8 cellular contexts compared by ENCODE assay signal in genomic region chr12:41521872-41522379, GRCh38.
DNase-seq lines count a peak whose midpoint lies in the region; ATAC-seq and TF ChIP-seq lines count a peak whose summit lies in the region.

No MANE protein-coding gene starts in this region.

- peak overlapping the region; percentile 81 for H3K27ac ChIP-seq in SJSA1
- peak overlapping the region in 3 of 4 donors; percentile 11 to 43 (median 26) for H3K27ac ChIP-seq in upper lobe of left lung

- TF ChIP-seq EP300 in upper lobe of left lung (IDR thresholded peaks at IDR 0.05), result no peak

- H3K4me1 ChIP-seq in SJSA1 (replicated peaks) (peaks cover 21% of the 10 kb centered on the region), upper lobe of left lung (peaks cover 4 to 16% (median 6%) of the 10 kb centered on the region in 4 donors)

- no peak overlapping the region for H3K4me3 ChIP-seq in SJSA1
- H3K4me3 ChIP-seq in foreskin fibroblast (ENCODE audit: low read depth in 1 of 2, low read length in 2 of 2), result peak overlapping the region in 1 of 2 donors; percentile 4
- peak overlapping the region in 2 of 4 donors; percentile 9 to 13 for H3K4me3 ChIP-seq in upper lobe of left lung

- H3K27me3 ChIP-seq in SJSA1 (replicated peaks), result no peaks in the 10 kb centered on the region
- no peaks in the 10 kb centered on the region for H3K27me3 ChIP-seq in upper lobe of left lung

- H3K9me3 ChIP-seq in SJSA1 (replicated peaks), result no peaks in the 10 kb centered on the region
- H3K9me3 ChIP-seq in upper lobe of left lung, result no peaks in the 10 kb centered on the region

- DNase-seq in A172 (ENCODE audit: low spot score) (peak; percentile 83), SJSA1 (ENCODE audit: low read depth in 1 of 2, low spot score in 2 of 2) (peak in 1 of 2 experiments; percentile 78), foreskin fibroblast (peak; percentile 85 to 87), upper lobe of left lung (no peak), C1 segment of cervical spinal cord (lab: John Stamatoyannopoulos, UW) (no peak)
- DNase-seq in stimulated activated naive CD4-positive, alpha-beta T cell treated with Interleukin-2 at 50 U/mL for 16 hours (lab: John Stamatoyannopoulos, UW), result no peak

- WGBS in upper lobe of left lung, 2 donors, result 17 to 20% methylated on average over 1 of the region's 1 CpG

- TF ChIP-seq POLR2A in upper lobe of left lung (IDR thresholded peaks at IDR 0.05), result no peak

- no peaks in the 10 kb centered on the region for H3K36me3 ChIP-seq in SJSA1
- no peaks in the 10 kb centered on the region for H3K36me3 ChIP-seq in upper lobe of left lung

- TF ChIP-seq CTCF in foreskin fibroblast (IDR thresholded peaks at IDR 0.05; ENCODE audit: low read depth, low read length) (no peak), upper lobe of left lung (IDR thresholded peaks at IDR 0.05) (no peak)

- ATAC-seq in GM18511 (IDR thresholded peaks at IDR 0.05; ENCODE audit: unreplicated experiment), result peak; percentile 79
- peak; percentile 79 for ATAC-seq in HG03139 (IDR thresholded peaks at IDR 0.05; ENCODE audit: unreplicated experiment)
- peak in 1 of 2 donors; percentile 70 for ATAC-seq in upper lobe of left lung (ENCODE audit: low FRiP score in 2 of 2)

Comparison
In these comparisons a context has a peak if more than half of its experiments do, and no peak if none do; other contexts are left out.
1. DNase-seq: peak in A172 (single experiment) and foreskin fibroblast (2 of 2); none in upper lobe of left lung (0 of 2), C1 segment of cervical spinal cord (0 of 14) and stimulated activated naive CD4-positive, alpha-beta T cell treated with Interleukin-2 at 50 U/mL for 16 hours (single experiment).